ENCODE assay signal across 8 cellular contexts in the genomic region with DNA sequence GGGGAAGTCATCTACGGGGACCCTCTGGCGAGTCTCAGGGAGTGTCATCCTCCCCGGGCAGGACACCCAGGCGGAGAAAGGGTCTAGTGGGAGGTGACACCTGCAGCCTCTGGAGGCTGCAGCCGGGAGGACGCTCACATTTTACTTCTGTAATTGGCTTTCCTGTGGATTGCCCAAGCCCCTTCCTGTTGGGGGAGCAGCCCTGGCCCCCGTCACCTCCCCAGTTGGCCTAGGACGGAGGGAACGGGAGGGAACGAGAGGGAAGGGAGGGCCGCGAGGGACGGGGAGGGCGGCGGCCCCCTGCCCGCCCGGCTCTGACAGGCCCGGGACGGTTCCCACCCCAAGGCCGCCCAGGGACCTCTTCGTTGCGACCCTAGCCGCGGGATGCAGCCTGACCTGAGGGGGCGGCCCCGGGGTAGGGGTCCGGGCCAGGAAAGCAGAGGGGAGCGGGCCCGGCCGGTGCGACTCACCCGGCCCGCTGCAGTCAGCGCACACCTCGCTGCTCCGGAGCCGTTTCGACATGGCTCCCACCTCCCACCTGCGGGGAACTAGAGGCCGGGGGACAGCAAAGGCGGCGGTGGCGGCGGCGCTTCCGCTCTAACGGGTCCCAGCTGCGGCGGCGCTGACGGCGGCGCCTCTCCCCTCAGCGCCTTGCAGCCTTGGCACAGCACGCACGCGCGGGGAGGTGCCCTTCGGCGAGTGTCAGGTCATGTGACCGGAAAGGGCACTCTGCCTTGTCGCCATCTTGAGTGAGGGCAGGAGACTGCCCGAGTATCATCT. TPM values are rescaled to one million over a fixed set of nuclear protein-coding genes. Genes with fewer than 3 reads are reported as not detected.
DNase-seq lines count a peak whose midpoint lies in the region; ATAC-seq and TF ChIP-seq lines count a peak whose summit lies in the region.

A gene with protein sequence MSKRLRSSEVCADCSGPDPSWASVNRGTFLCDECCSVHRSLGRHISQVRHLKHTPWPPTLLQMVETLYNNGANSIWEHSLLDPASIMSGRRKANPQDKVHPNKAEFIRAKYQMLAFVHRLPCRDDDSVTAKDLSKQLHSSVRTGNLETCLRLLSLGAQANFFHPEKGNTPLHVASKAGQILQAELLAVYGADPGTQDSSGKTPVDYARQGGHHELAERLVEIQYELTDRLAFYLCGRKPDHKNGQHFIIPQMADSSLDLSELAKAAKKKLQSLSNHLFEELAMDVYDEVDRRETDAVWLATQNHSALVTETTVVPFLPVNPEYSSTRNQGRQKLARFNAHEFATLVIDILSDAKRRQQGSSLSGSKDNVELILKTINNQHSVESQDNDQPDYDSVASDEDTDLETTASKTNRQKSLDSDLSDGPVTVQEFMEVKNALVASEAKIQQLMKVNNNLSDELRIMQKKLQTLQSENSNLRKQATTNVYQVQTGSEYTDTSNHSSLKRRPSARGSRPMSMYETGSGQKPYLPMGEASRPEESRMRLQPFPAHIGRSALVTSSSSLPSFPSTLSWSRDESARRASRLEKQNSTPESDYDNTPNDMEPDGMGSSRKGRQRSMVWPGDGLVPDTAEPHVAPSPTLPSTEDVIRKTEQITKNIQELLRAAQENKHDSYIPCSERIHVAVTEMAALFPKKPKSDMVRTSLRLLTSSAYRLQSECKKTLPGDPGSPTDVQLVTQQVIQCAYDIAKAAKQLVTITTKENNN (minus strand): TSS at position 666 of the 780 bp plus-strand sequence. CDS start 144 bp downstream, at position 522.

- peak; percentile 87 for TF ChIP-seq POLR2A in Raji (IDR thresholded peaks at IDR 0.05; ENCODE audit: insufficient read depth, low read depth, low read length)

- peak; percentile 67 to 83 (median 77) for ATAC-seq in natural killer cell

- H3K4me3 ChIP-seq in H7 (ENCODE audit: insufficient read depth, low read depth, low read length) = peak within 1 kb of the TSS; percentile 76

- H3K27me3 ChIP-seq in H7 (ENCODE audit: control insufficient read depth, insufficient read depth, low read length) = peaks cover 9% of the 10 kb centered on the region

- no peak for TF ChIP-seq CTCF in natural killer cell (IDR thresholded peaks at IDR 0.05)

- no peaks in the 10 kb centered on the region for H3K36me3 Mint-ChIP-seq in natural killer cell

- H3K36me3 ChIP-seq in H7 (replicated peaks; ENCODE audit: control insufficient read depth, insufficient read depth, low read length) = no peaks in the 10 kb centered on the region

- peaks cover 53 to 67% of the 10 kb centered on the region in 2 donors for H3K4me1 Mint-ChIP-seq in natural killer cell

- intact Hi-C loops in natural killer cell (cut with micrococcal nuclease) = loop anchor here (5.0 to 10.0 kb wide), 5 partner anchors 51 to 424 kb away; a partner anchor contains a TSS

- H3K27ac Mint-ChIP-seq in natural killer cell = peak within 1 kb of the TSS; percentile 93 to 96

- H3K4me3 Mint-ChIP-seq in natural killer cell = peak within 1 kb of the TSS; percentile 91

- DNase-seq in Daoy (ENCODE audit: low read depth) = peak; percentile 97
- DNase-seq in H7 = peak; percentile 94
- peak; percentile 90 for DNase-seq in M059J (ENCODE audit: low read depth)
- DNase-seq in activated T-helper 9 cell treated with anti-CD3 and anti-CD28 coated beads, Interleukin-2, amount 50 U/mL, for 16 hours (ENCODE audit: low read depth) = peak; percentile 92
- DNase-seq in fibroblast of peridontal ligament (ENCODE audit: extremely low read depth) = peak; percentile 87
- peak; percentile 89 for DNase-seq in natural killer cell
- DNase-seq in stimulated activated naive CD4-positive, alpha-beta T cell (lab: John Stamatoyannopoulos, UW) = peak; percentile 82 to 93 (median 90)

- no peaks in the 10 kb centered on the region for H3K9me3 Mint-ChIP-seq in natural killer cell

- H3K27me3 Mint-ChIP-seq in natural killer cell (ENCODE audit: low read depth in 2 of 2) = no peaks in the 10 kb centered on the region

RNA-seq across cellular contexts. Expression of the gene that starts here (rescaled TPM):
- 16.0 and 20.5 TPM in 2 replicates for total RNA-seq in Daoy (2014; rRNA removed; shearing (Covaris generic))
- 16.3 and 22.7 TPM in 2 replicates for total RNA-seq in H7 (2014; rRNA removed; shearing (Covaris generic))
- 25.5 and 33.7 TPM in 2 replicates for total RNA-seq in M059J (2014; rRNA removed; shearing (Covaris generic))
- 100 to 1,000 TPM in 2 of 3 donors, 10 to 100 TPM in 1; 98.8 to 118 (median 117) TPM for total RNA-seq in natural killer cell

Comparison
In these comparisons a context has a peak if more than half of its experiments do, and no peak if none do; other contexts are left out.
1. Peak in every context shown above with its lines: DNase-seq, ATAC-seq and H3K4me3 ChIP-seq.